Comparison of ENCODE assay signal across 27 cellular contexts in genomic region chr14:76884853-76885276, GRCh38. TPM values are rescaled to one million over a fixed set of nuclear protein-coding genes. Genes with fewer than 3 reads are reported as not detected.
DNase-seq lines count a peak whose midpoint lies in the region; ATAC-seq, FAIRE-seq and TF ChIP-seq lines count a peak whose summit lies in the region.
"Had no signal": no experiment of that assay in that cellular context is flagged by ENCODE, and none has a peak within 500 bp of the region (broad histone marks: within the 10 kb centered on the region; RNA-seq: fewer than 3 reads in every experiment).

No MANE protein-coding gene starts in this region.

- no peak overlapping the region for H3K4me3 ChIP-seq in NT2/D1 (ENCODE audit: insufficient read length, low read depth)
- H3K4me3 ChIP-seq in kidney (ENCODE audit: low read length in 2 of 2): no peak overlapping the region
- H3K4me3 ChIP-seq: SJCRH30 had no signal

- H3K4me3 Mint-ChIP-seq in stimulated activated memory B cell treated with anti-CD40 and anti-IgM and Interleukin-4, amounts not matched to agents 10 μg/mL and 1 μg/mL and 100 μg/mL, for 72 hours: no peak overlapping the region
- H3K4me3 Mint-ChIP-seq: activated naive CD4-positive, alpha-beta T cell treated with anti-CD3 and anti-CD28 coated beads for 36 hours; CD4-positive, CD25-positive, alpha-beta regulatory T cell; neural crest cell; stimulated activated naive CD8-positive, alpha-beta T cell treated with anti-CD3 and anti-CD28 coated beads, Interleukin-15, Interleukin-2, amounts not matched to agents 100 ng/mL and 50 ng/mL, for 24 hours; T-helper 17 cell had no signal

- H3K27me3 ChIP-seq in NT2/D1 (ENCODE audit: insufficient read depth, insufficient read length) (peaks cover 3% of the 10 kb centered on the region), foreskin keratinocyte (peaks cover 6% of the 10 kb centered on the region)
- H3K27me3 ChIP-seq: SJCRH30 had no signal

- H3K4me1 Mint-ChIP-seq in stimulated activated memory B cell treated with anti-CD40 and anti-IgM and Interleukin-4, amounts not matched to agents 10 μg/mL and 1 μg/mL and 100 μg/mL, for 72 hours: peaks cover 11% of the 10 kb centered on the region
- H3K4me1 Mint-ChIP-seq: neural crest cell had no signal

- H3K9ac ChIP-seq in NT2/D1 (ENCODE audit: insufficient read length, low read depth) (peak overlapping the region; percentile 32), kidney (ENCODE audit: low read length in 2 of 2) (no peak overlapping the region)

- TF ChIP-seq CTCF in foreskin keratinocyte (conservative IDR thresholded peaks at IDR 0.05) (no peak), kidney (IDR thresholded peaks at IDR 0.05; ENCODE audit: borderline replicate concordance, extremely low read depth, insufficient read depth) (no peak)

- DNase-seq in NT2/D1 (ENCODE audit: low read depth, low spot score) (no peak), foreskin keratinocyte (no peak), kidney (peak; percentile 80), GM03348 (ENCODE audit: low spot score) (no peak)
- no peak for DNase-seq in activated CD4-positive, CD25-positive, alpha-beta regulatory T cell treated with anti-CD3 and anti-CD28 coated beads, Interleukin-2, amount 50 U/mL, for 72 hours
- DNase-seq: ACHN; activated CD4-positive, alpha-beta T cell treated with anti-CD3 and anti-CD28 coated beads, Interleukin-2, amount 50 U/mL, for 48 hours; activated naive CD4-positive, alpha-beta T cell treated with anti-CD3 and anti-CD28 coated beads for 36 hours; activated T-cell treated with anti-CD3 and anti-CD28 coated beads for 4 hours; CD4-positive, CD25-positive, alpha-beta regulatory T cell; DMS153; effector CD4-positive, alpha-beta T cell; NCI-H1436; NCI-H748 treated with DMSO at 0.1 percent for 48 hours; SJCRH30; T-helper 17 cell had no signal

- no peaks in the 10 kb centered on the region for H3K9me3 Mint-ChIP-seq in stimulated activated memory B cell treated with anti-CD40 and anti-IgM and Interleukin-4, amounts not matched to agents 10 μg/mL and 1 μg/mL and 100 μg/mL, for 72 hours
- H3K9me3 Mint-ChIP-seq: activated naive CD4-positive, alpha-beta T cell treated with anti-CD3 and anti-CD28 coated beads for 36 hours; CD4-positive, CD25-positive, alpha-beta regulatory T cell; neural crest cell; stimulated activated naive CD8-positive, alpha-beta T cell treated with anti-CD3 and anti-CD28 coated beads, Interleukin-15, Interleukin-2, amounts not matched to agents 100 ng/mL and 50 ng/mL, for 24 hours had no signal

- intact Hi-C loops in kidney (cut with DNase I): no loop called here

- FAIRE-seq in kidney (lab: Jason Lieb, UNC): no peak
- FAIRE-seq: islet of Langerhans had no signal

- H3K36me3 ChIP-seq in NT2/D1 (ENCODE audit: insufficient read depth, insufficient read length, low read length): no peaks in the 10 kb centered on the region
- no peaks in the 10 kb centered on the region for H3K36me3 ChIP-seq in kidney (ENCODE audit: control insufficient read depth in 1 of 2, insufficient read depth in 2 of 2, low read length in 2 of 2)
- H3K36me3 ChIP-seq: SJCRH30 had no signal

- H3K27ac Mint-ChIP-seq in stimulated activated memory B cell treated with anti-CD40 and anti-IgM and Interleukin-4, amounts not matched to agents 10 μg/mL and 1 μg/mL and 100 μg/mL, for 72 hours: no peak overlapping the region
- H3K27ac Mint-ChIP-seq: activated naive CD4-positive, alpha-beta T cell treated with anti-CD3 and anti-CD28 coated beads for 36 hours; CD4-positive, CD25-positive, alpha-beta regulatory T cell; stimulated activated naive CD8-positive, alpha-beta T cell treated with anti-CD3 and anti-CD28 coated beads, Interleukin-15, Interleukin-2, amounts not matched to agents 100 ng/mL and 50 ng/mL, for 24 hours; T-helper 17 cell had no signal

- H3K27me3 Mint-ChIP-seq in stimulated activated memory B cell treated with anti-CD40 and anti-IgM and Interleukin-4, amounts not matched to agents 10 μg/mL and 1 μg/mL and 100 μg/mL, for 72 hours: no peaks in the 10 kb centered on the region
- H3K27me3 Mint-ChIP-seq: stimulated activated naive CD8-positive, alpha-beta T cell treated with anti-CD3 and anti-CD28 coated beads, Interleukin-15, Interleukin-2, amounts not matched to agents 100 ng/mL and 50 ng/mL, for 24 hours had no signal

- H3K9me3 ChIP-seq in NT2/D1 (ENCODE audit: insufficient read depth, low read length): no peaks in the 10 kb centered on the region
- no peaks in the 10 kb centered on the region for H3K9me3 ChIP-seq in kidney (ENCODE audit: control insufficient read depth in 1 of 2, low read length in 2 of 2)
- H3K9me3 ChIP-seq: SJCRH30 had no signal

- ATAC-seq in foreskin keratinocyte (peak; percentile 24), HG03571 (IDR thresholded peaks at IDR 0.05; ENCODE audit: unreplicated experiment) (no peak), HG03342 (IDR thresholded peaks at IDR 0.05; ENCODE audit: unreplicated experiment) (no peak)
- ATAC-seq in stimulated activated memory B cell treated with anti-CD40 and anti-IgM and Interleukin-4, amounts not matched to agents 10 μg/mL and 1 μg/mL and 100 μg/mL, for 72 hours: peak; percentile 18
- ATAC-seq: HCT116, T-helper 17 cell had no signal

- no peaks in the 10 kb centered on the region for H3K36me3 Mint-ChIP-seq in stimulated activated memory B cell treated with anti-CD40 and anti-IgM and Interleukin-4, amounts not matched to agents 10 μg/mL and 1 μg/mL and 100 μg/mL, for 72 hours
- H3K36me3 Mint-ChIP-seq: CD4-positive, CD25-positive, alpha-beta regulatory T cell had no signal

- H3K27ac ChIP-seq in foreskin keratinocyte (no peak overlapping the region), kidney (ENCODE audit: low read depth in 2 of 2, low read length in 2 of 2) (peak overlapping the region in 1 of 2 donors; percentile 51)
- H3K27ac ChIP-seq: SJCRH30, VCaP had no signal

- peaks cover 13% of the 10 kb centered on the region for H3K4me1 ChIP-seq in NT2/D1 (ENCODE audit: insufficient read depth, insufficient read length)
- peaks cover 6% of the 10 kb centered on the region for H3K4me1 ChIP-seq in foreskin keratinocyte
- H3K4me1 ChIP-seq in kidney (ENCODE audit: control insufficient read depth in 1 of 2, insufficient read depth in 1 of 2, low read depth in 1 of 2, low read length in 2 of 2): no peaks in the 10 kb centered on the region
- H3K4me1 ChIP-seq: SJCRH30 had no signal

RNA-seq across cellular contexts. Expression of gene LRRC74A, which starts 58.7 kb away (rescaled TPM):
- total RNA-seq in foreskin keratinocyte (not detected in 2 replicates), kidney (not detected)
- polyA plus RNA-seq in foreskin keratinocyte (not detected in 2 replicates), kidney (ENCODE audit: insufficient read depth, low read depth, low replicate concordance) (not detected)
- total RNA-seq: activated naive CD4-positive, alpha-beta T cell treated with anti-CD3 and anti-CD28 coated beads for 36 hours; CD4-positive, CD25-positive, alpha-beta regulatory T cell; M059J; mononuclear cell; neural crest cell; SJCRH30; T-helper 17 cell; urinary bladder had no signal
- polyA plus RNA-seq: CD4-positive, CD25-positive, alpha-beta regulatory T cell; urinary bladder had no signal

Comparison
In these comparisons a context has a peak if more than half of its experiments do, and no peak if none do; other contexts are left out.
1. ATAC-seq: peak in foreskin keratinocyte (single experiment) and stimulated activated memory B cell treated with anti-CD40 and anti-IgM and Interleukin-4, amounts not matched to agents 10 μg/mL and 1 μg/mL and 100 μg/mL, for 72 hours (single experiment); none in HG03571 (single experiment) and HG03342 (single experiment).